Comparison of ENCODE assay signal across 14 cellular contexts in genomic region chr4:165635261-165635838, GRCh38.
DNase-seq lines count a peak whose midpoint lies in the region; ATAC-seq and TF ChIP-seq lines count a peak whose summit lies in the region.
"Had no signal": no experiment of that assay in that cellular context is flagged by ENCODE, and none has a peak within 500 bp of the region (broad histone marks: within the 10 kb centered on the region; RNA-seq: fewer than 3 reads in every experiment).

No MANE protein-coding gene starts in this region.

- intact Hi-C loops in esophagus squamous epithelium (cut with DNase I) = no loop called here

- TF ChIP-seq POLR2A in esophagus squamous epithelium (IDR thresholded peaks at IDR 0.05) = no peak

- WGBS in esophagus squamous epithelium, 2 donors = 58 to 75% methylated on average over 1 to 2 of the region's 2 CpGs

- ATAC-seq in GM18909 (IDR thresholded peaks at IDR 0.05; ENCODE audit: poor library complexity, unreplicated experiment) = no peak
- ATAC-seq: CD8-positive, alpha-beta T cell; T-helper 17 cell had no signal

- H3K27ac ChIP-seq in SJCRH30 (peak overlapping the region; percentile 61), esophagus squamous epithelium (no peak overlapping the region)
- H3K27ac ChIP-seq: PC-9 had no signal

- TF ChIP-seq CTCF in esophagus squamous epithelium (IDR thresholded peaks at IDR 0.05) = no peak

- H3K4me3 ChIP-seq in SJCRH30 (no peak overlapping the region), esophagus squamous epithelium (no peak overlapping the region)
- H3K4me3 ChIP-seq: PC-9 had no signal

- DNase-seq in ELF-1 (ENCODE audit: low read depth, low spot score) (peak; percentile 91), NCI-H146 treated with DMSO at 0.1 percent for 48 hours (lab: John Stamatoyannopoulos, UW; ENCODE audit: unreplicated experiment) (peak; percentile 56), SJCRH30 (peak; percentile 88), myocyte (ENCODE audit: low read depth) (peak; percentile 32), esophagus squamous epithelium (lab: John Stamatoyannopoulos, UW) (no peak)
- no peak for DNase-seq in activated CD4-positive, CD25-positive, alpha-beta regulatory T cell (lab: John Stamatoyannopoulos, UW)
- DNase-seq: CD8-positive, alpha-beta T cell; IMR-90; MV-4-11; NCI-H187; PC-9; Right ventricle myocardium superior; T-helper 17 cell had no signal

- H3K27me3 ChIP-seq in SJCRH30 (no peaks in the 10 kb centered on the region), esophagus squamous epithelium (no peaks in the 10 kb centered on the region)

- H3K9me3 ChIP-seq in SJCRH30 (replicated peaks) (no peaks in the 10 kb centered on the region), esophagus squamous epithelium (no peaks in the 10 kb centered on the region)

- H3K4me1 ChIP-seq in SJCRH30 = peaks cover 35% of the 10 kb centered on the region
- H3K4me1 ChIP-seq in esophagus squamous epithelium = no peaks in the 10 kb centered on the region

- H3K36me3 ChIP-seq in SJCRH30 (no peaks in the 10 kb centered on the region), esophagus squamous epithelium (no peaks in the 10 kb centered on the region)

Comparison
In these comparisons a context has a peak if more than half of its experiments do, and no peak if none do; other contexts are left out.
1. DNase-seq: peak in ELF-1 (single experiment), NCI-H146 treated with DMSO at 0.1 percent for 48 hours (single experiment), SJCRH30 (2 of 2) and myocyte (single experiment); none in activated CD4-positive, CD25-positive, alpha-beta regulatory T cell (0 of 4) and esophagus squamous epithelium (single experiment).